ENCODE assay signal across 14 cellular contexts in the genomic region with DNA sequence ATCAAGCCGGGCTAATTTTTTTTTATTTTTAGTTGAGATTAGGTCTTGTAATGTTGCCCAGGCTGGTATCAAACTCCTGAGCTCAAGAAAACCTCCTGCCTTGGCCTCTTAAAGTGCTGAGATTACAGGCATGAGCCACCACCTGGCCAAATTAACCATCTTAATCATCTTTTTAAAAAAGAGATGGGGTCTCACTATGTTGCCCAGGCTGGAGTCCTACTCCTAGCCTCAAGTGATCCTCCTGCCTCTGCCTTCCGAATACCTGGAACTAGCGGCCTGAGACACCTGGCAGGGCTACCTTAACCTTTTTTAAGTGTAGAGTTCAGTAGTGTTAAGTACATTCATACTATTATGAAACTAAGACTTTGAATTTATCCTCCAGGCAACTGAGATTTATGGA. TPM values are rescaled to one million over a fixed set of nuclear protein-coding genes. Genes with fewer than 3 reads are reported as not detected.
DNase-seq lines count a peak whose midpoint lies in the region; ATAC-seq lines count a peak whose summit lies in the region.
"Had no signal": no experiment of that assay in that cellular context is flagged by ENCODE, and none has a peak within 500 bp of the region (broad histone marks: within the 10 kb centered on the region; RNA-seq: fewer than 3 reads in every experiment).

No MANE protein-coding gene starts in this region.

- H3K27ac Mint-ChIP-seq in activated T-cell treated with anti-CD3 and anti-CD28 coated beads, Interleukin-2, amount 50 U/mL, for 72 hours: peak overlapping the region; percentile 99
- H3K27ac Mint-ChIP-seq in T-cell: peak overlapping the region; percentile 66 to 98
- H3K27ac Mint-ChIP-seq in central memory CD8-positive, alpha-beta T cell (ENCODE audit: low read depth): peak overlapping the region; percentile 98
- no peak overlapping the region for H3K27ac Mint-ChIP-seq in stimulated activated naive CD8-positive, alpha-beta T cell treated with anti-CD3 and anti-CD28 coated beads, Interleukin-15, amount 100 ng/mL, for 72 hours

- CTCF ChIA-PET in T-cell (lab: Charles Lee): no interaction called here

- POLR2A ChIA-PET in T-cell (lab: Charles Lee): interaction anchor here in 1 of 2 donors (0.6 kb wide), 1 partner anchor 523 kb away, joined by 3 read pairs; no protein-coding TSS in a partner anchor

- peak overlapping the region; percentile 96 to 97 for H3K4me3 Mint-ChIP-seq in activated T-cell treated with anti-CD3 and anti-CD28 coated beads, Interleukin-2, amount 50 U/mL, for 72 hours
- H3K4me3 Mint-ChIP-seq in T-cell: peak overlapping the region; percentile 34 to 98 (median 47)
- peak overlapping the region; percentile 96 for H3K4me3 Mint-ChIP-seq in central memory CD8-positive, alpha-beta T cell
- H3K4me3 Mint-ChIP-seq in stimulated activated naive CD8-positive, alpha-beta T cell treated with anti-CD3 and anti-CD28 coated beads, Interleukin-15, amount 100 ng/mL, for 72 hours: peak overlapping the region; percentile 94 to 98

- no peaks in the 10 kb centered on the region for H3K27me3 Mint-ChIP-seq in activated T-cell treated with anti-CD3 and anti-CD28 coated beads, Interleukin-2, amount 50 U/mL, for 72 hours (ENCODE audit: low read depth)
- H3K27me3 Mint-ChIP-seq in T-cell: peaks cover 0 to 2% of the 10 kb centered on the region in 2 donors
- H3K27me3 Mint-ChIP-seq in central memory CD8-positive, alpha-beta T cell: peaks cover 7% of the 10 kb centered on the region
- H3K27me3 Mint-ChIP-seq in stimulated activated naive CD8-positive, alpha-beta T cell treated with anti-CD3 and anti-CD28 coated beads, Interleukin-15, amount 100 ng/mL, for 72 hours: no peaks in the 10 kb centered on the region

- H3K9me3 Mint-ChIP-seq in activated T-cell treated with anti-CD3 and anti-CD28 coated beads, Interleukin-2, amount 50 U/mL, for 72 hours: peaks cover 0 to 3% of the 10 kb centered on the region in 2 donors
- no peaks in the 10 kb centered on the region for H3K9me3 Mint-ChIP-seq in T-cell
- H3K9me3 Mint-ChIP-seq in central memory CD8-positive, alpha-beta T cell: no peaks in the 10 kb centered on the region
- H3K9me3 Mint-ChIP-seq in stimulated activated naive CD8-positive, alpha-beta T cell treated with anti-CD3 and anti-CD28 coated beads, Interleukin-15, amount 100 ng/mL, for 72 hours: no peaks in the 10 kb centered on the region

- no peak for DNase-seq in activated T-cell treated with anti-CD3 and anti-CD28 coated beads, Interleukin-2, amount 50 U/mL, for 72 hours
- DNase-seq in activated T-cell treated with anti-CD3 and anti-CD28 coated beads, Interleukin-2, amount 50 U/mL, for 1 hour: no peak
- no peak for DNase-seq in T-cell
- no peak for DNase-seq in central memory CD8-positive, alpha-beta T cell (ENCODE audit: low spot score in 2 of 2)
- no peak for DNase-seq in stimulated activated naive CD8-positive, alpha-beta T cell treated with anti-CD3 and anti-CD28 coated beads, Interleukin-15, amount 100 ng/mL, for 72 hours
- DNase-seq in HCEC 1CT: no peak
- DNase-seq in inferior parietal cortex (ENCODE audit: extremely low spot score): no peak
- DNase-seq in UCSD-AML1 (lab: John Stamatoyannopoulos, UW; ENCODE audit: unreplicated experiment): no peak
- DNase-seq: ACHN; activated T-cell treated with anti-CD3 and anti-CD28 coated beads for 4 hours; COR-L47; foreskin keratinocyte; NCI-H82; stimulated activated naive CD4-positive, alpha-beta T cell treated with Interleukin-2 at 50 U/mL for 16 hours had no signal

- no peak for ATAC-seq in activated T-cell treated with anti-CD3 and anti-CD28 coated beads, Interleukin-2, amount 50 U/mL, for 72 hours (replicated peaks in 1 of 2)
- no peak for ATAC-seq in T-cell (replicated peaks in 1 of 4)
- no peak for ATAC-seq in central memory CD8-positive, alpha-beta T cell (replicated peaks; ENCODE audit: extremely low read depth, poor library complexity, severe bottlenecking)
- no peak for ATAC-seq in stimulated activated naive CD8-positive, alpha-beta T cell treated with anti-CD3 and anti-CD28 coated beads, Interleukin-15, amount 100 ng/mL, for 72 hours
- ATAC-seq: foreskin keratinocyte had no signal

- H3K36me3 Mint-ChIP-seq in activated T-cell treated with anti-CD3 and anti-CD28 coated beads, Interleukin-2, amount 50 U/mL, for 72 hours (ENCODE audit: insufficient read depth in 2 of 2): peaks cover 20 to 30% of the 10 kb centered on the region in 2 donors
- H3K36me3 Mint-ChIP-seq in T-cell: peaks cover 24% of the 10 kb centered on the region
- peaks cover 34% of the 10 kb centered on the region for H3K36me3 Mint-ChIP-seq in central memory CD8-positive, alpha-beta T cell (ENCODE audit: insufficient read depth)

- peaks cover 64% of the 10 kb centered on the region for H3K4me1 Mint-ChIP-seq in activated T-cell treated with anti-CD3 and anti-CD28 coated beads, Interleukin-2, amount 50 U/mL, for 72 hours (ENCODE audit: low read depth)
- peaks cover 27 to 39% (median 33%) of the 10 kb centered on the region in 3 donors for H3K4me1 Mint-ChIP-seq in T-cell
- peaks cover 20% of the 10 kb centered on the region for H3K4me1 Mint-ChIP-seq in central memory CD8-positive, alpha-beta T cell
- H3K4me1 Mint-ChIP-seq in stimulated activated naive CD8-positive, alpha-beta T cell treated with anti-CD3 and anti-CD28 coated beads, Interleukin-15, amount 100 ng/mL, for 72 hours: peaks cover 38% of the 10 kb centered on the region

RNA-seq across cellular contexts. Expression of a gene that starts 1.7 kb away (rescaled TPM):
- total RNA-seq in activated T-cell treated with anti-CD3 and anti-CD28 coated beads, Interleukin-2, amount 50 U/mL, for 72 hours: 1,000 to 10,000 TPM; 2,606 to 2,707 TPM
- total RNA-seq in T-cell: 1,000 to 10,000 TPM; 2,890 to 3,559 (median 3,361) TPM

Comparison
In these comparisons a context has a peak if more than half of its experiments do, and no peak if none do; other contexts are left out.
1. H3K27ac Mint-ChIP-seq: peak in activated T-cell treated with anti-CD3 and anti-CD28 coated beads, Interleukin-2, amount 50 U/mL, for 72 hours (single experiment), T-cell (2 of 2) and central memory CD8-positive, alpha-beta T cell (single experiment); none in stimulated activated naive CD8-positive, alpha-beta T cell treated with anti-CD3 and anti-CD28 coated beads, Interleukin-15, amount 100 ng/mL, for 72 hours (0 of 2).
2. Peak in every context shown above with its lines, with median percentiles within 50 percentile points of each other: H3K4me3 Mint-ChIP-seq.